ENCODE assay signal across 8 cellular contexts in the genomic region with DNA sequence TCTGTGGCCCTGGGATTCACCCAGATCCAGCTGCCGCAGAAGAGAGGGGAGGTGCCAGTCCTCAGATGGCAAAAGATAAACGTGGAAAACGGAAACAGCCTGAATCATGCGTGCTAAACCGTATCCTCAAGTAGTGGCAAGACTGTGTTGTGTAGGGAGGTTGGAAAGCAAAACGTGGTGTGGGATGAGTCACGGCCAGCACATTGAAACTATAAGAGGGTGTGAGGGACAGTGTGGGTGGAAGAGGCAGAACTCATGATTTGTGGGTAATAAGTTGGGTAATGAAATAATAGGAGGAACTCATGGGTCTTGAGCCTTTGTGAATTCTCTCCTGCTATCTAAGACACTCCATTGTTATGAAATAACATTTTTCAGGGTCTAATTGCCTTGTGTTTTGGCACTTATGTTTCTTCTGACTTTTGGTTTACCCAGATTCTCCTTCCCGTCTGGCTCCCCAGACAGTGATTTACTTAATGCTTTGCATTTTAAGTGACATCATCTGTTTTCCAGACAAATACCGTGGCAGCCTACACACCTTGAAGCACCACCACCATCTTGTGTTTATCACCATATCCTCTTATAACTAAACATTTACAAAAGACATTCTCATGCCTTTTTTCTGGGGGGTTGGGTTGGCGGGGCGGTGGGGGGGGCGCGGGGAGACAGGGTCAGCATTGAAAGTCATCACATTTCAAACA.
DNase-seq lines count a peak whose midpoint lies in the region; ATAC-seq and TF ChIP-seq lines count a peak whose summit lies in the region.

No MANE protein-coding gene starts in this region.

- H3K9me3 ChIP-seq in upper lobe of left lung: no peaks in the 10 kb centered on the region

- no peaks in the 10 kb centered on the region for H3F3A ChIP-seq in GM23338 (replicated peaks; ENCODE audit: low read depth)

- peaks cover 2% of the 10 kb centered on the region; the same call in 1 of the 2 replicates for H3K9me2 ChIP-seq in GM23338 (ENCODE audit: insufficient read depth)

- peak overlapping the region in 2 of 4 donors; percentile 63 to 81 for H3K27ac ChIP-seq in upper lobe of left lung
- no peak overlapping the region for H3K27ac ChIP-seq in GM23338 (ENCODE audit: low read depth)

- H3K27me3 ChIP-seq in upper lobe of left lung (no peaks in the 10 kb centered on the region), GM23338 (ENCODE audit: insufficient read depth) (no peaks in the 10 kb centered on the region)

- 62 to 65% methylated on average over 13 of the region's 13 CpGs for WGBS in upper lobe of left lung, 2 donors

- no peak for TF ChIP-seq CTCF in epithelial cell of esophagus (IDR thresholded peaks at IDR 0.05; ENCODE audit: insufficient read depth, low read depth, low read length, missing control alignments)
- no peak for TF ChIP-seq CTCF in upper lobe of left lung (IDR thresholded peaks at IDR 0.05)
- no peak for TF ChIP-seq CTCF in GM23338 (conservative IDR thresholded peaks at IDR 0.05; ENCODE audit: low read depth in 2 of 2)

- no peaks in the 10 kb centered on the region for H4K20me1 ChIP-seq in GM23338 (replicated peaks; ENCODE audit: insufficient read depth)

- DNase-seq in stimulated activated CD4-positive, alpha-beta T cell treated with anti-CD3 and anti-CD28 coated beads, Interleukin-15, amount 100 ng/mL, for 24 hours: peak; percentile 38
- DNase-seq in stimulated activated CD4-positive, alpha-beta T cell treated with anti-CD3 and anti-CD28 coated beads, Interleukin-4, amount 100 ng/mL, for 4 hours: no peak
- peak; percentile 73 for DNase-seq in NOMO-1 treated with DMSO at 0.1 percent for 48 hours (lab: John Stamatoyannopoulos, UW; ENCODE audit: unreplicated experiment)
- peak; percentile 99 for DNase-seq in epithelial cell of esophagus (ENCODE audit: low read depth)
- peak; percentile 7 to 41 for DNase-seq in upper lobe of left lung
- DNase-seq in GM23338 (ENCODE audit: low spot score): no peak
- no peak for DNase-seq in activated CD8-positive, alpha-beta memory T cell treated with anti-CD3 and anti-CD28 coated beads, Interleukin-2, amount 50 U/mL, for 4 hours
- DNase-seq in middle frontal gyrus (ENCODE audit: extremely low spot score, low spot score): no peak

- no peaks in the 10 kb centered on the region for H3K79me2 ChIP-seq in GM23338 (replicated peaks; ENCODE audit: insufficient read depth)

- H3K4me1 ChIP-seq in upper lobe of left lung (peaks cover 0 to 22% (median 5%) of the 10 kb centered on the region in 4 donors), GM23338 (ENCODE audit: insufficient read depth) (peaks cover 32% of the 10 kb centered on the region)

- no peak for TF ChIP-seq POLR2A in upper lobe of left lung (IDR thresholded peaks at IDR 0.05)

- H3K9me3 Mint-ChIP-seq in GM23338: no peaks in the 10 kb centered on the region

- H3K27ac Mint-ChIP-seq in GM23338: no peak overlapping the region

- H3K36me3 ChIP-seq in upper lobe of left lung (no peaks in the 10 kb centered on the region), GM23338 (ENCODE audit: insufficient read depth) (no peaks in the 10 kb centered on the region)

- ATAC-seq in upper lobe of left lung (ENCODE audit: low FRiP score in 2 of 2): peak; percentile 69 to 80
- ATAC-seq in GM23338: no peak

- no peaks in the 10 kb centered on the region for H3K27me3 Mint-ChIP-seq in GM23338 (ENCODE audit: insufficient read depth, low read depth, poor library complexity)

- H3K4me3 ChIP-seq in epithelial cell of esophagus (ENCODE audit: low read length): no peak overlapping the region
- H3K4me3 ChIP-seq in upper lobe of left lung: no peak overlapping the region
- no peak overlapping the region for H3K4me3 ChIP-seq in GM23338

- H2AFZ ChIP-seq in GM23338: no peak overlapping the region

- no peaks in the 10 kb centered on the region for H3K36me3 Mint-ChIP-seq in GM23338 (ENCODE audit: low read depth)

- peak in 1 of 4 donors; percentile 72 for TF ChIP-seq EP300 in upper lobe of left lung (IDR thresholded peaks at IDR 0.05)

- H3K4me2 ChIP-seq in GM23338: no peak overlapping the region

- H3K4me1 Mint-ChIP-seq in GM23338: peaks cover 25% of the 10 kb centered on the region

- no peak overlapping the region for H3K4me3 Mint-ChIP-seq in GM23338

TF ChIP-seq in GM23338, 12 proteins besides CTCF, POLR2A, EP300 and RAD21 (continues in another document):
- TF ChIP-seq, protein P1, sequence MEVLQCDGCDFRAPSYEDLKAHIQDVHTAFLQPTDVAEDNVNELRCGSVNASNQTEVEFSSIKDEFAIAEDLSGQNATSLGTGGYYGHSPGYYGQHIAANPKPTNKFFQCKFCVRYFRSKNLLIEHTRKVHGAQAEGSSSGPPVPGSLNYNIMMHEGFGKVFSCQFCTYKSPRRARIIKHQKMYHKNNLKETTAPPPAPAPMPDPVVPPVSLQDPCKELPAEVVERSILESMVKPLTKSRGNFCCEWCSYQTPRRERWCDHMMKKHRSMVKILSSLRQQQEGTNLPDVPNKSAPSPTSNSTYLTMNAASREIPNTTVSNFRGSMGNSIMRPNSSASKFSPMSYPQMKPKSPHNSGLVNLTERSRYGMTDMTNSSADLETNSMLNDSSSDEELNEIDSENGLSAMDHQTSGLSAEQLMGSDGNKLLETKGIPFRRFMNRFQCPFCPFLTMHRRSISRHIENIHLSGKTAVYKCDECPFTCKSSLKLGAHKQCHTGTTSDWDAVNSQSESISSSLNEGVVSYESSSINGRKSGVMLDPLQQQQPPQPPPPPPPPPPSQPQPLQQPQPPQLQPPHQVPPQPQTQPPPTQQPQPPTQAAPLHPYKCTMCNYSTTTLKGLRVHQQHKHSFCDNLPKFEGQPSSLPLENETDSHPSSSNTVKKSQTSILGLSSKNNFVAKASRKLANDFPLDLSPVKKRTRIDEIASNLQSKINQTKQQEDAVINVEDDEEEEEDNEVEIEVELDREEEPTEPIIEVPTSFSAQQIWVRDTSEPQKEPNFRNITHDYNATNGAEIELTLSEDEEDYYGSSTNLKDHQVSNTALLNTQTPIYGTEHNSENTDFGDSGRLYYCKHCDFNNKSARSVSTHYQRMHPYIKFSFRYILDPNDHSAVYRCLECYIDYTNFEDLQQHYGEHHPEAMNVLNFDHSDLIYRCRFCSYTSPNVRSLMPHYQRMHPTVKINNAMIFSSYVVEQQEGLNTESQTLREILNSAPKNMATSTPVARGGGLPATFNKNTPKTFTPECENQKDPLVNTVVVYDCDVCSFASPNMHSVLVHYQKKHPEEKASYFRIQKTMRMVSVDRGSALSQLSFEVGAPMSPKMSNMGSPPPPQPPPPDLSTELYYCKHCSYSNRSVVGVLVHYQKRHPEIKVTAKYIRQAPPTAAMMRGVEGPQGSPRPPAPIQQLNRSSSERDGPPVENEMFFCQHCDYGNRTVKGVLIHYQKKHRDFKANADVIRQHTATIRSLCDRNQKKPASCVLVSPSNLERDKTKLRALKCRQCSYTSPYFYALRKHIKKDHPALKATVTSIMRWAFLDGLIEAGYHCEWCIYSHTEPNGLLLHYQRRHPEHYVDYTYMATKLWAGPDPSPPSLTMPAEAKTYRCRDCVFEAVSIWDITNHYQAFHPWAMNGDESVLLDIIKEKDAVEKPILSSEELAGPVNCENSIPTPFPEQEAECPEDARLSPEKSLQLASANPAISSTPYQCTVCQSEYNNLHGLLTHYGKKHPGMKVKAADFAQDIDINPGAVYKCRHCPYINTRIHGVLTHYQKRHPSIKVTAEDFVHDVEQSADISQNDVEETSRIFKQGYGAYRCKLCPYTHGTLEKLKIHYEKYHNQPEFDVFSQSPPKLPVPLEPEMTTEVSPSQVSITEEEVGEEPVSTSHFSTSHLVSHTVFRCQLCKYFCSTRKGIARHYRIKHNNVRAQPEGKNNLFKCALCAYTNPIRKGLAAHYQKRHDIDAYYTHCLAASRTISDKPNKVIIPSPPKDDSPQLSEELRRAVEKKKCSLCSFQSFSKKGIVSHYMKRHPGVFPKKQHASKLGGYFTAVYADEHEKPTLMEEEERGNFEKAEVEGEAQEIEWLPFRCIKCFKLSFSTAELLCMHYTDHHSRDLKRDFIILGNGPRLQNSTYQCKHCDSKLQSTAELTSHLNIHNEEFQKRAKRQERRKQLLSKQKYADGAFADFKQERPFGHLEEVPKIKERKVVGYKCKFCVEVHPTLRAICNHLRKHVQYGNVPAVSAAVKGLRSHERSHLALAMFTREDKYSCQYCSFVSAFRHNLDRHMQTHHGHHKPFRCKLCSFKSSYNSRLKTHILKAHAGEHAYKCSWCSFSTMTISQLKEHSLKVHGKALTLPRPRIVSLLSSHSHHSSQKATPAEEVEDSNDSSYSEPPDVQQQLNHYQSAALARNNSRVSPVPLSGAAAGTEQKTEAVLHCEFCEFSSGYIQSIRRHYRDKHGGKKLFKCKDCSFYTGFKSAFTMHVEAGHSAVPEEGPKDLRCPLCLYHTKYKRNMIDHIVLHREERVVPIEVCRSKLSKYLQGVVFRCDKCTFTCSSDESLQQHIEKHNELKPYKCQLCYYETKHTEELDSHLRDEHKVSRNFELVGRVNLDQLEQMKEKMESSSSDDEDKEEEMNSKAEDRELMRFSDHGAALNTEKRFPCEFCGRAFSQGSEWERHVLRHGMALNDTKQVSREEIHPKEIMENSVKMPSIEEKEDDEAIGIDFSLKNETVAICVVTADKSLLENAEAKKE (CRISPR knock-in tag; IDR thresholded peaks at IDR 0.05): no peak
- TF ChIP-seq EZH2phosphoT487 (IDR thresholded peaks at IDR 0.05; ENCODE audit: unreplicated experiment) (no peak), NANOG (IDR thresholded peaks at IDR 0.05; ENCODE audit: borderline replicate concordance) (no peak), ZNF331 (CRISPR knock-in tag; IDR thresholded peaks at IDR 0.05; ENCODE audit: low read depth) (no peak), EZH2 (IDR thresholded peaks at IDR 0.05; ENCODE audit: low read depth, unreplicated experiment) (no peak)

Comparison
In these comparisons a context has a peak if more than half of its experiments do, and no peak if none do; other contexts are left out.
1. DNase-seq: peak in stimulated activated CD4-positive, alpha-beta T cell treated with anti-CD3 and anti-CD28 coated beads, Interleukin-15, amount 100 ng/mL, for 24 hours (single experiment), NOMO-1 treated with DMSO at 0.1 percent for 48 hours (single experiment), epithelial cell of esophagus (single experiment) and upper lobe of left lung (2 of 2); none in stimulated activated CD4-positive, alpha-beta T cell treated with anti-CD3 and anti-CD28 coated beads, Interleukin-4, amount 100 ng/mL, for 4 hours (0 of 2), GM23338 (single experiment), activated CD8-positive, alpha-beta memory T cell treated with anti-CD3 and anti-CD28 coated beads, Interleukin-2, amount 50 U/mL, for 4 hours (single experiment) and middle frontal gyrus (single experiment).